8 cellular contexts compared by ENCODE assay signal in the genomic region with DNA sequence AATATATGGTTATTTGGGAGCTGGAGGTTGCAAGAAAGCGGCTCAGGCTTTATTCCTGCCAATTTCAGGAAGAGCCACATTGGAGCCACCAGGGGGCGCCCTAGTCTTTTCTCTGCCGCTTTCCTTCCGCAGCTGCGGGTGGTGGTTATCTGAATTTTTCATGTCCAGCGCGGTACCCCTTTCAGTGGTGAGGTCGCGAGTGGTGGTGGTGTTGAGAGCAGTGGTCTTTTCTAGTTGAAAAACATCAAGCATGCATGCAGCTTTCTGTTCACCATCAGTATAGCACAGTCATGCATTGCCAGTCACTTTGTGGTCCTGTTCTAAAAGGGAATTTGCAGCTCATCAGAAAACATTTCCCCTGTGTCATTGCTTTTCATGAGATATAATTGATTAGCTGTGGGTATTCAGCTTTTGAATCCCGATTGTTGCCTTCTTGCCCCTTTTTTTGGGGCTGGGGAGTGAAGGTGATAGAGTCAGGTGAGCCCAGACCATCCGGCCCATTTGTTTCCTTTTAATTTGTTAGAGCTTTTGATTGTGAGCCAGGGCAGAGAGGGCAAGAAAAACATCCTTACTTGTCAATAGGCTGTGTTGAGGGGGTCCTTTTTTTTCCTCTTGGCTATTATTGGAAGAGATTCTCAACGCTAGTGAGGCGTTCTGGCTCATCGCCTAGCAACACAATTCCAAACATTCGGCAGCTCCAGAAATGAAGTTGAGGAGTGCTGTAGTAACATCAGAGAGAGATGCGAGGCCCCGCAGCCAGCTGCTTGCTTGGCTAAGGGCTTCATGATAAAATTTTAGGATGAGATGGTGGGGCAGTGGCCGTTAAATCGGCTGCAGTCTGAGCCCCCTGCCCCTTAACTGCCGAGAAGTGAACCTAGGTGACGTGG.
DNase-seq lines count a peak whose midpoint lies in the region; ATAC-seq and TF ChIP-seq lines count a peak whose summit lies in the region.

No MANE protein-coding gene starts in this region.

- H3K27me3 Mint-ChIP-seq in CD14-positive monocyte (ENCODE audit: low read depth in 3 of 3) (peaks cover 0 to 2% (median 0%) of the 10 kb centered on the region in 3 donors), neural crest cell (ENCODE audit: low read depth) (peaks cover 85% of the 10 kb centered on the region)

- BruUV-seq in PC-9 (replicated peaks; lab: Mats Ljungman, UMichigan): no TSS peak

- no peaks in the 10 kb centered on the region for H3K79me2 ChIP-seq in PC-9 (ENCODE audit: low read depth)
- H3K79me2 ChIP-seq in fibroblast of lung (ENCODE audit: control insufficient read depth, insufficient read depth, low read length): no peaks in the 10 kb centered on the region

- TF ChIP-seq CTCF in CD14-positive monocyte (IDR thresholded peaks at IDR 0.05) (peak; percentile 96), PC-9 (conservative IDR thresholded peaks at IDR 0.05) (peak; percentile 95), fibroblast of lung (conservative IDR thresholded peaks at IDR 0.05 in 1 of 2, IDR thresholded peaks at IDR 0.05 in 1 of 2; ENCODE audit: low read depth in 1 of 2, low read length in 2 of 2) (peak; percentile 84 to 86), neural crest cell (conservative IDR thresholded peaks at IDR 0.05) (peak; percentile 98)

- POLR2A ChIA-PET in PC-9 (lab: Charles Lee; ENCODE audit: unreplicated experiment): interaction anchor here (0.6 kb wide), 2 partner anchors 12 to 926 kb away, joined by 3 to 10 read pairs; no protein-coding TSS in a partner anchor

- no peaks in the 10 kb centered on the region for H3K9me2 ChIP-seq in PC-9 (ENCODE audit: insufficient read depth)

- peaks cover 8% of the 10 kb centered on the region for H3K4me1 Mint-ChIP-seq in CD14-positive monocyte
- H3K4me1 Mint-ChIP-seq in neural crest cell: peaks cover 58% of the 10 kb centered on the region

- H3K9me3 Mint-ChIP-seq in CD14-positive monocyte (no peaks in the 10 kb centered on the region), neural crest cell (no peaks in the 10 kb centered on the region)

- H3K27me3 ChIP-seq in PC-9 (ENCODE audit: insufficient read depth, low read depth) (no peaks in the 10 kb centered on the region), fibroblast of lung (ENCODE audit: control insufficient read depth, insufficient read depth, low read length) (no peaks in the 10 kb centered on the region), subcutaneous abdominal adipose tissue (ENCODE audit: control insufficient read depth in 5 of 5, insufficient read depth in 4 of 5, low read length in 5 of 5) (no peaks in the 10 kb centered on the region)

- H4K20me1 ChIP-seq in PC-9 (ENCODE audit: insufficient read depth): 0 out of 2 replicates have a peak, but pooled peaks cover 4% of the 10 kb centered on the region
- H4K20me1 ChIP-seq in fibroblast of lung (ENCODE audit: control insufficient read depth, extremely low read depth, insufficient read depth, low read length): no peaks in the 10 kb centered on the region

- DNase-seq in CD14-positive monocyte (ENCODE audit: low spot score): no peak
- DNase-seq in HT-29 (ENCODE audit: low spot score): peak; percentile 62
- peak in 1 of 2 experiments; percentile 47 for DNase-seq in PC-9
- peak; percentile 46 for DNase-seq in activated T-helper 1 cell treated with Interleukin-2 at 50 U/mL for 16 hours (ENCODE audit: low read depth)
- peak; percentile 55 to 67 for DNase-seq in fibroblast of lung (ENCODE audit: low read depth in 2 of 2)
- peak; percentile 70 for DNase-seq in neural crest cell (ENCODE audit: low read depth, low spot score)

- no peaks in the 10 kb centered on the region for H3K9me3 ChIP-seq in PC-9 (ENCODE audit: insufficient read depth, low read depth)
- H3K9me3 ChIP-seq in fibroblast of lung (ENCODE audit: control insufficient read depth, insufficient read depth, low read depth, low read length): no peaks in the 10 kb centered on the region
- H3K9me3 ChIP-seq in subcutaneous abdominal adipose tissue (ENCODE audit: control insufficient read depth in 5 of 5, low read length in 5 of 5): no peaks in the 10 kb centered on the region

- no peak for ATAC-seq in HG02678 (IDR thresholded peaks at IDR 0.05; ENCODE audit: unreplicated experiment)

- H3K4me2 ChIP-seq in PC-9: peak overlapping the region; percentile 47; the same call in 1 of the 2 replicates
- H3K4me2 ChIP-seq in fibroblast of lung (ENCODE audit: extremely low read depth, insufficient read depth, low read length): peak overlapping the region; percentile 61

- H3K4me3 Mint-ChIP-seq in CD14-positive monocyte (peak overlapping the region in 1 of 2 donors; percentile 42), neural crest cell (peak overlapping the region; percentile 17)

- H3K4me1 ChIP-seq in PC-9 (replicated peaks; ENCODE audit: insufficient read depth) (peaks cover 13% of the 10 kb centered on the region; the same call in 1 of the 2 replicates), fibroblast of lung (ENCODE audit: control insufficient read depth, extremely low read depth, insufficient read depth, low read length) (peaks cover 26% of the 10 kb centered on the region), subcutaneous abdominal adipose tissue (ENCODE audit: control insufficient read depth in 5 of 5, insufficient read depth in 5 of 5, low read length in 5 of 5) (peaks cover 0 to 39% (median 26%) of the 10 kb centered on the region in 5 donors)

- H3K9ac ChIP-seq in fibroblast of lung (ENCODE audit: insufficient read depth, low read length) (no peak overlapping the region), subcutaneous abdominal adipose tissue (ENCODE audit: low read length in 5 of 5) (no peak overlapping the region)

- intact Hi-C loops in CD14-positive monocyte (cut with micrococcal nuclease): loop anchor here (2.0 to 10.0 kb wide), 3 partner anchors 719 to 1359 kb away; no protein-coding TSS in a partner anchor
- intact Hi-C loops in PC-9 (cut with micrococcal nuclease; ENCODE audit: unreplicated experiment): loop anchor here (1.0 to 10.0 kb wide), 4 partner anchors 133 to 809 kb away; a partner anchor contains a TSS

- peaks cover 46 to 50% of the 10 kb centered on the region in 2 donors for H3K36me3 Mint-ChIP-seq in CD14-positive monocyte
- peaks cover 3% of the 10 kb centered on the region for H3K36me3 Mint-ChIP-seq in neural crest cell (ENCODE audit: low read depth)

- H3K27ac Mint-ChIP-seq in CD14-positive monocyte: no peak overlapping the region
- peak overlapping the region; percentile 36 for H3K27ac Mint-ChIP-seq in neural crest cell (ENCODE audit: unreplicated experiment)

- peaks cover 13% of the 10 kb centered on the region; the same call in 1 of the 2 replicates for H3F3A ChIP-seq in PC-9 (ENCODE audit: insufficient read depth, low read depth)

- no peak overlapping the region for H3K27ac ChIP-seq in PC-9
- peak overlapping the region; percentile 65 for H3K27ac ChIP-seq in fibroblast of lung (ENCODE audit: insufficient read depth, low read length)
- H3K27ac ChIP-seq in subcutaneous abdominal adipose tissue (ENCODE audit: low read depth, low read length): no peak overlapping the region

- H3K4me3 ChIP-seq in PC-9 (no peak overlapping the region), fibroblast of lung (replicated peaks in 1 of 4; ENCODE audit: control extremely low read depth in 1 of 4, insufficient read depth in 1 of 4, low read depth in 3 of 4, low read length in 4 of 4) (peak overlapping the region in 2 of 4 experiments; percentile 1 to 21), subcutaneous abdominal adipose tissue (ENCODE audit: low read depth in 1 of 5, low read length in 5 of 5) (peak overlapping the region in 4 of 5 donors; percentile 13 to 37 (median 34))

- CTCF ChIA-PET in PC-9 (lab: Charles Lee): interaction anchor here (0.6 to 1.2 kb wide), 7 partner anchors 14 to 1122 kb away, joined by 3 to 5 read pairs (median 4); no protein-coding TSS in a partner anchor

- no peak overlapping the region for H2AFZ ChIP-seq in PC-9
- no peak overlapping the region for H2AFZ ChIP-seq in fibroblast of lung (ENCODE audit: low read length)

- H3K36me3 ChIP-seq in PC-9 (ENCODE audit: low read depth) (no peaks in the 10 kb centered on the region), fibroblast of lung (ENCODE audit: control insufficient read depth, insufficient read depth, low read length) (no peaks in the 10 kb centered on the region), subcutaneous abdominal adipose tissue (ENCODE audit: control insufficient read depth in 5 of 5, insufficient read depth in 5 of 5, low read length in 5 of 5) (peaks cover 0 to 24% (median 0%) of the 10 kb centered on the region in 5 donors)
